ENCODE assay signal across 8 cellular contexts in the genomic region with DNA sequence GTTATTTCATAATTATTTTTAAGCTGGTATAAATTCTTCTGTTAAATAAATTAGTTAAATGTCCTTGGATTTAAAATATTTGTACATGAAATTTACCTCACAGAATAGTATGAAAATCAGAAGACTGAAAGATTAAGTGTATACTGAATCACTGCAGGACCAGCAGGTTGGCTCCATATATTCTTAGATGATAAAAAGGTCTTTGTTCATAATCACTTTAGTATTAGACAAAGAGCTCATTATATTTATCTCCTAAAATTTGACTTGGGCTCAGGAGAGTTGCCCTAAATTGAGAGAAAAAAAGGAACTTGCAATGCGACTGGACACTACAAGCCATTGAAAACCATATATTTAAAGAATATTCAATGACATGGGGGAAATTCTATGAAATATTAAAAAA.
"Had no signal": no experiment of that assay in that cellular context is flagged by ENCODE, and none has a peak within 500 bp of the region (broad histone marks: within the 10 kb centered on the region; RNA-seq: fewer than 3 reads in every experiment).

No MANE protein-coding gene starts in this region.

- DNase-seq: GM23248, GOT3, H7, HFFc6, KBM-7 had no signal

- H3K27me3 Mint-ChIP-seq: IgD-negative memory B cell had no signal

- ATAC-seq: HCT116, HepG2 had no signal

- H3K36me3 Mint-ChIP-seq: IgD-negative memory B cell had no signal

- FAIRE-seq: HepG2 had no signal

- H3K9me3 Mint-ChIP-seq: HFFc6, IgD-negative memory B cell had no signal

- H3K4me1 Mint-ChIP-seq: IgD-negative memory B cell had no signal

- H3K4me3 Mint-ChIP-seq: HFFc6, IgD-negative memory B cell had no signal

- H3K27ac Mint-ChIP-seq: HFFc6, IgD-negative memory B cell had no signal
